In genomic region chr15:78046796-78047341, GRCh38 we compare ENCODE assay signal across 1 cellular context.
TF ChIP-seq lines count a peak whose summit lies in the region.

No MANE protein-coding gene starts in this region.

TF ChIP-seq in IMR-90, 13 proteins besides CTCF, POLR2A, EP300 and RAD21:
- TF ChIP-seq CEBPB (IDR thresholded peaks at IDR 0.05; ENCODE audit: low read depth, low read length) (no peak), MXI1 (IDR thresholded peaks at IDR 0.05; ENCODE audit: borderline replicate concordance, low read depth, low read length) (no peak), FOS (IDR thresholded peaks at IDR 0.05; ENCODE audit: low read depth, low read length) (no peak), USF2 (IDR thresholded peaks at IDR 0.05; ENCODE audit: low read depth, low read length) (no peak), ELK1 (IDR thresholded peaks at IDR 0.05; ENCODE audit: borderline replicate concordance, low read depth, low read length) (no peak)
